Comparison of ENCODE assay signal across 11 cellular contexts in genomic region chr14:39228509-39229221, GRCh38. TPM values are rescaled to one million over a fixed set of nuclear protein-coding genes. Genes with fewer than 3 reads are reported as not detected.
DNase-seq lines count a peak whose midpoint lies in the region; ATAC-seq and TF ChIP-seq lines count a peak whose summit lies in the region.
"Had no signal": no experiment of that assay in that cellular context is flagged by ENCODE, and none has a peak within 500 bp of the region (broad histone marks: within the 10 kb centered on the region; RNA-seq: fewer than 3 reads in every experiment).

No MANE protein-coding gene starts in this region.

- intact Hi-C loops in mammary epithelial cell (cut with micrococcal nuclease) (no loop called here), breast epithelium (cut with DNase I; ENCODE audit: low total_unique reads) (no loop called here)

- no peak overlapping the region for H3K4me3 ChIP-seq in mammary epithelial cell (replicated peaks in 1 of 3; ENCODE audit: insufficient read depth in 1 of 3, low read depth in 2 of 3, low read length in 3 of 3)
- no peak overlapping the region for H3K4me3 ChIP-seq in breast epithelium
- no peak overlapping the region for H3K4me3 ChIP-seq in MM.1S (ENCODE audit: low read length)
- H3K4me3 ChIP-seq in MG63 = no peak overlapping the region

- no peaks in the 10 kb centered on the region for H4K20me1 ChIP-seq in mammary epithelial cell (ENCODE audit: insufficient read depth, low read length)
- no peaks in the 10 kb centered on the region for H4K20me1 ChIP-seq in MM.1S (ENCODE audit: insufficient read depth, low read length)

- no peaks in the 10 kb centered on the region for H3F3A ChIP-seq in MM.1S (ENCODE audit: insufficient read depth, low read length)

- no peaks in the 10 kb centered on the region for H3K9me2 ChIP-seq in MM.1S (replicated peaks; ENCODE audit: insufficient read depth, low read length)

- H3K27me3 ChIP-seq in mammary epithelial cell (ENCODE audit: insufficient read depth, low read length) (no peaks in the 10 kb centered on the region), breast epithelium (no peaks in the 10 kb centered on the region), MM.1S (replicated peaks; ENCODE audit: insufficient read depth, low read length) (no peaks in the 10 kb centered on the region), MG63 (no peaks in the 10 kb centered on the region)

- no peaks in the 10 kb centered on the region for H3K9me3 ChIP-seq in mammary epithelial cell (replicated peaks; ENCODE audit: insufficient read depth, low read length)
- no peaks in the 10 kb centered on the region for H3K9me3 ChIP-seq in breast epithelium
- no peaks in the 10 kb centered on the region for H3K9me3 ChIP-seq in MM.1S (replicated peaks; ENCODE audit: insufficient read depth, low read length)
- H3K9me3 ChIP-seq in MG63 = no peaks in the 10 kb centered on the region

- peak overlapping the region; percentile 4 for H2AFZ ChIP-seq in mammary epithelial cell (ENCODE audit: low read depth, low read length)
- H2AFZ ChIP-seq in MM.1S (ENCODE audit: low read length) = no peak overlapping the region
- H2AFZ ChIP-seq: parathyroid adenoma had no signal

- no peaks in the 10 kb centered on the region for H3K27me3 Mint-ChIP-seq in effector memory CD8-positive, alpha-beta T cell
- no peaks in the 10 kb centered on the region for H3K27me3 Mint-ChIP-seq in stimulated activated naive CD8-positive, alpha-beta T cell treated with anti-CD3 and anti-CD28 coated beads, Interleukin-15, Interleukin-2, amounts not matched to agents 100 ng/mL and 50 ng/mL, for 24 hours

- H3K9ac ChIP-seq in mammary epithelial cell (ENCODE audit: insufficient read depth, low read length) (no peak overlapping the region), MM.1S (ENCODE audit: low read length) (no peak overlapping the region)
- H3K9ac ChIP-seq: parathyroid adenoma had no signal

- peaks cover 28 to 44% of the 10 kb centered on the region in 2 donors for H3K4me1 Mint-ChIP-seq in effector memory CD8-positive, alpha-beta T cell (ENCODE audit: low read depth in 2 of 2)
- H3K4me1 Mint-ChIP-seq in stimulated activated naive CD8-positive, alpha-beta T cell treated with anti-CD3 and anti-CD28 coated beads, Interleukin-15, Interleukin-2, amounts not matched to agents 100 ng/mL and 50 ng/mL, for 24 hours (ENCODE audit: low read depth) = peaks cover 48% of the 10 kb centered on the region

- H3K36me3 ChIP-seq in mammary epithelial cell (ENCODE audit: insufficient read depth, low read length) (no peaks in the 10 kb centered on the region), breast epithelium (no peaks in the 10 kb centered on the region), MM.1S (replicated peaks; ENCODE audit: insufficient read depth, low read length) (no peaks in the 10 kb centered on the region), MG63 (no peaks in the 10 kb centered on the region)

- in situ Hi-C loops in mammary epithelial cell (cut with MboI; ENCODE audit: low sequenced_read_pairs in 2 of 2) = no loop called here

- H3K9me3 Mint-ChIP-seq in effector memory CD8-positive, alpha-beta T cell = no peaks in the 10 kb centered on the region
- no peaks in the 10 kb centered on the region for H3K9me3 Mint-ChIP-seq in stimulated activated naive CD8-positive, alpha-beta T cell treated with anti-CD3 and anti-CD28 coated beads, Interleukin-15, Interleukin-2, amounts not matched to agents 100 ng/mL and 50 ng/mL, for 24 hours

- WGBS in mammary epithelial cell (ENCODE audit: low coverage, missing lambda C conversion rate) = 73% methylated on average over 10 of the region's 11 CpGs

- H3K4me3 Mint-ChIP-seq in effector memory CD8-positive, alpha-beta T cell = peak overlapping the region; percentile 54 to 62
- H3K4me3 Mint-ChIP-seq in stimulated activated naive CD8-positive, alpha-beta T cell treated with anti-CD3 and anti-CD28 coated beads, Interleukin-15, Interleukin-2, amounts not matched to agents 100 ng/mL and 50 ng/mL, for 24 hours = peak overlapping the region; percentile 41

- peaks cover 15% of the 10 kb centered on the region for H3K36me3 Mint-ChIP-seq in effector memory CD8-positive, alpha-beta T cell (ENCODE audit: insufficient read depth)
- H3K36me3 Mint-ChIP-seq in stimulated activated naive CD8-positive, alpha-beta T cell treated with anti-CD3 and anti-CD28 coated beads, Interleukin-15, Interleukin-2, amounts not matched to agents 100 ng/mL and 50 ng/mL, for 24 hours (ENCODE audit: low read depth) = no peaks in the 10 kb centered on the region

- H3K79me2 ChIP-seq in mammary epithelial cell (ENCODE audit: insufficient read depth, low read length) = no peaks in the 10 kb centered on the region
- H3K79me2 ChIP-seq in MM.1S (ENCODE audit: low read length) = no peaks in the 10 kb centered on the region
- H3K79me2 ChIP-seq: parathyroid adenoma had no signal

- dilution Hi-C loops in mammary epithelial cell (cut with HindIII; ENCODE audit: low sequenced_read_pairs) = no loop called here

- no peak for TF ChIP-seq CTCF in mammary epithelial cell (conservative IDR thresholded peaks at IDR 0.05 in 1 of 2, IDR thresholded peaks at IDR 0.05 in 1 of 2; ENCODE audit: extremely low read depth in 1 of 2, insufficient read depth in 1 of 2, low read depth in 1 of 2, low read length in 2 of 2)
- no peak for TF ChIP-seq CTCF in breast epithelium (IDR thresholded peaks at IDR 0.05)
- TF ChIP-seq CTCF in MM.1S (IDR thresholded peaks at IDR 0.05; ENCODE audit: low read length) = no peak

- no peak overlapping the region for H3K27ac ChIP-seq in mammary epithelial cell (ENCODE audit: insufficient read depth, low read depth, low read length)
- H3K27ac ChIP-seq in breast epithelium = no peak overlapping the region
- H3K27ac ChIP-seq in MM.1S (ENCODE audit: low read length) = no peak overlapping the region
- H3K27ac ChIP-seq: parathyroid adenoma had no signal

- CTCF ChIA-PET in mammary epithelial cell (lab: Charles Lee; ENCODE audit: low non-redundant PET) = no interaction called here

- no peak for TF ChIP-seq POLR2A in breast epithelium (IDR thresholded peaks at IDR 0.05)

- BruUV-seq in mammary epithelial cell (replicated peaks; lab: Mats Ljungman, UMichigan) = no TSS peak

- DNase-seq in mammary epithelial cell (no peak), breast epithelium (ENCODE audit: low spot score in 2 of 2) (no peak), MM.1S (no peak), MG63 (no peak), NCI-H510A (lab: John Stamatoyannopoulos, UW) (no peak)
- DNase-seq in activated CD4-positive, alpha-beta T cell treated with anti-CD3 and anti-CD28 coated beads, Interleukin-2, amount 50 U/mL, for 48 hours = peak; percentile 38 to 53
- DNase-seq in effector memory CD8-positive, alpha-beta T cell = no peak
- DNase-seq: dermis blood vessel endothelial cell, NCI-H1417 had no signal

- ATAC-seq in effector memory CD8-positive, alpha-beta T cell (replicated peaks) = no peak

- peak overlapping the region; percentile 98 for H3K27ac Mint-ChIP-seq in effector memory CD8-positive, alpha-beta T cell
- H3K27ac Mint-ChIP-seq in stimulated activated naive CD8-positive, alpha-beta T cell treated with anti-CD3 and anti-CD28 coated beads, Interleukin-15, Interleukin-2, amounts not matched to agents 100 ng/mL and 50 ng/mL, for 24 hours = peak overlapping the region; percentile 88

- H3K4me2 ChIP-seq in mammary epithelial cell (ENCODE audit: insufficient read depth, low read depth, low read length) (no peak overlapping the region), MM.1S (ENCODE audit: low read depth, low read length) (no peak overlapping the region)

- peaks cover 4% of the 10 kb centered on the region for H3K4me1 ChIP-seq in mammary epithelial cell (ENCODE audit: insufficient read depth, low read length)
- H3K4me1 ChIP-seq in breast epithelium = no peaks in the 10 kb centered on the region
- H3K4me1 ChIP-seq in MM.1S (ENCODE audit: low read length) = 0 out of 2 replicates have a peak, but pooled peaks cover 3% of the 10 kb centered on the region
- H3K4me1 ChIP-seq: parathyroid adenoma had no signal

RNA-seq across cellular contexts. Expression of gene MIA2, which starts 5.0 kb away (rescaled TPM):
- total RNA-seq in mammary epithelial cell = 10 to 100 TPM; 39.0 to 39.3 TPM
- polyA plus RNA-seq in mammary epithelial cell = 13.7 TPM
- 22.0 TPM for polyA minus RNA-seq in mammary epithelial cell
- total RNA-seq in breast epithelium = 10 to 100 TPM; 19.5 to 37.0 (median 23.3) TPM
- 6.3 and 8.6 TPM in 2 replicates for total RNA-seq in MG63 (2014; rRNA removed; shearing (Covaris generic); ENCODE audit: low replicate concordance)

RNA-seq across cellular contexts. Expression of gene PNN, which starts 53.6 kb away (rescaled TPM):
- 10 to 100 TPM; 12.7 to 68.9 TPM for total RNA-seq in mammary epithelial cell
- 12.3 TPM for polyA plus RNA-seq in mammary epithelial cell
- polyA minus RNA-seq in mammary epithelial cell = 24.3 TPM
- total RNA-seq in breast epithelium = 10 to 100 TPM; 31.8 to 50.8 (median 47.4) TPM
- total RNA-seq in MG63 (2014; rRNA removed; shearing (Covaris generic); ENCODE audit: low replicate concordance) = 8.2 and 22.9 TPM in 2 replicates

RNA-seq across cellular contexts. Expression of gene TRAPPC6B, which starts 58.5 kb away (rescaled TPM):
- total RNA-seq in mammary epithelial cell (10 to 100 TPM; 34.3 to 36.3 TPM), breast epithelium (10 to 100 TPM; 22.0 to 33.8 (median 22.9) TPM)
- polyA plus RNA-seq in mammary epithelial cell = 12.6 TPM
- polyA minus RNA-seq in mammary epithelial cell = 7.0 TPM
- total RNA-seq in MG63 (2014; rRNA removed; shearing (Covaris generic); ENCODE audit: low replicate concordance) = 6.4 and 8.9 TPM in 2 replicates

Comparison
In these comparisons a context has a peak if more than half of its experiments do, and no peak if none do; other contexts are left out.
1. DNase-seq: peak in activated CD4-positive, alpha-beta T cell treated with anti-CD3 and anti-CD28 coated beads, Interleukin-2, amount 50 U/mL, for 48 hours (2 of 2); none in mammary epithelial cell (single experiment), breast epithelium (0 of 2), effector memory CD8-positive, alpha-beta T cell (0 of 3), MM.1S (single experiment), MG63 (single experiment) and NCI-H510A (single experiment).